ENCODE assay signal across 8 cellular contexts in the genomic region with DNA sequence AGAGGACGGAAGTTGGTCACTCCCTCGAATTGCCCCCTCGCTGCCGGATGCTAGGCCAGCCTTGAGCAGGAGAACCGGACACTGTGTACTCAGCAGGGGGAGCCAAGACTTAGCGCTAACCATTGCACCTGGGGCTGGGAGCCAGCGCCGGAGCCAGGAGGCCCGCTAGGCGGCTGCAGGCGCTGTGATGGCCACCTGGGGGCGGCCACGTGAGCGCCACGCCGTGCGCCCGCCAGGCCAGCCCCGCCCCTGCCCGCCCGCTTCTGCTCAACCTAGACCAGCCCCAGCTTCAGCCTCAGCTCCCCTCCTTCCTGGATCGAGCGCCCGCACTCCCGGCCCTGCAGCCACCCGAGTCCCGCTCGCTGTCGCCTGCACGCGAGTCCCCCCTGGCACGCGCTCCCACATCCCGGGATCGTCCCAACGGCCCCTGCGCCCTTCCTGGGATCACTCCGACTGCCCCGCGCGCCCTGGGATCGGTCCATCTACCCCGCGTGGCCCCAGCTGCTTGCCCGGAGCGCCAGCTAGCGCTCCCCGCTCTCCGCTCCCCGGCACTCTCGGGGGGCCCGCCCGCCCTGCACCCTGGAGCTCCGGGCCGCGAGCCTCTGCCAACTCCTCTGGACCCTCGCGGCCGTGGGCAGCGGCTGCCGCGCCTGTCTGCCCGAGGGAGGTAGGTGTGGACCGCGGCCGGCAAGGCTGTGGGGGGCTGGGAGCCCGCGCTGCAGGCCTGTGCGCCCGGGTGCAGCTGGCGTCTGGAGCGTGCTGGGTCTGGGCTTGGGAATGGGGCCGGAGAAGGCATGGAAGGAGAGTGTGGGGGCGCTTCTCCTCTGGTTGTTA. TPM values are rescaled to one million over a fixed set of nuclear protein-coding genes. Genes with fewer than 3 reads are reported as not detected.
DNase-seq lines count a peak whose midpoint lies in the region; TF ChIP-seq lines count a peak whose summit lies in the region.

A gene (plus strand): TSS at position 266 of the 834 bp plus-strand sequence. CDS start 19,452 bp downstream, outside the sequence.

- H3K4me3 ChIP-seq in HFF-Myc (replicated peaks; ENCODE audit: low read depth, low read length) (peak within 1 kb of the TSS; percentile 63), ovary (peak within 1 kb of the TSS; percentile 93), tibial artery (peak within 1 kb of the TSS; percentile 90 to 95)

- intact Hi-C loops in ovary (cut with DNase I), result loop anchor here in 2 of 4 donors (2.0 to 5.0 kb wide), 2 partner anchors 91 kb away; a partner anchor contains a TSS
- intact Hi-C loops in tibial artery (cut with DNase I; ENCODE audit: low total_unique reads), result loop anchor here (2.0 kb wide), 1 partner anchor 15 kb away; no protein-coding TSS in a partner anchor

- no peaks in the 10 kb centered on the region for H3K9me3 ChIP-seq in ovary
- no peaks in the 10 kb centered on the region for H3K9me3 ChIP-seq in tibial artery

- H3K27me3 Mint-ChIP-seq in activated naive CD8-positive, alpha-beta T cell, result no peaks in the 10 kb centered on the region
- H3K27me3 Mint-ChIP-seq in glutamatergic neuron (ENCODE audit: unreplicated experiment), result peaks cover 10% of the 10 kb centered on the region

- H3K4me3 Mint-ChIP-seq in activated naive CD8-positive, alpha-beta T cell, result peak within 1 kb of the TSS; percentile 98
- H3K4me3 Mint-ChIP-seq in glutamatergic neuron (ENCODE audit: unreplicated experiment), result peak within 1 kb of the TSS; percentile 96

- H3K36me3 Mint-ChIP-seq in activated naive CD8-positive, alpha-beta T cell, result peaks cover 3% of the 10 kb centered on the region
- H3K36me3 Mint-ChIP-seq in glutamatergic neuron (ENCODE audit: unreplicated experiment), result peaks cover 5% of the 10 kb centered on the region

- peak within 1 kb of the TSS; percentile 95 for H3K27ac Mint-ChIP-seq in activated naive CD8-positive, alpha-beta T cell
- H3K27ac Mint-ChIP-seq in glutamatergic neuron (ENCODE audit: unreplicated experiment), result peak within 1 kb of the TSS; percentile 94

- no peaks in the 10 kb centered on the region for H3K9me3 Mint-ChIP-seq in activated naive CD8-positive, alpha-beta T cell (ENCODE audit: low read depth)
- peaks cover 9% of the 10 kb centered on the region for H3K9me3 Mint-ChIP-seq in glutamatergic neuron (ENCODE audit: unreplicated experiment)

- H3K27me3 ChIP-seq in ovary, result no peaks in the 10 kb centered on the region
- no peaks in the 10 kb centered on the region for H3K27me3 ChIP-seq in tibial artery

- TF ChIP-seq CTCF in GM10248 (IDR thresholded peaks at IDR 0.05; ENCODE audit: control extremely low read depth, extremely low read depth, low read depth, missing control alignments) (peak; percentile 87), HFF-Myc (IDR thresholded peaks at IDR 0.05; ENCODE audit: low read depth, low read length, missing control alignments) (peak; percentile 64), glutamatergic neuron (IDR thresholded peaks at IDR 0.05; ENCODE audit: partially characterized antibody, unreplicated experiment) (peak; percentile 85), ovary (IDR thresholded peaks at IDR 0.05) (peak; percentile 66 to 97 (median 93)), tibial artery (IDR thresholded peaks at IDR 0.05) (peak; percentile 92 to 93)

- POLR2A ChIA-PET in GM10248 (lab: Yijun Ruan, JAX), result interaction anchor here (1.9 kb wide), 1 partner anchor 11 kb away, joined by 16 read pairs; no protein-coding TSS in a partner anchor

- TF ChIP-seq POLR2A in ovary (IDR thresholded peaks at IDR 0.05), result peak; percentile 39

- DNase-seq in GM10248 (ENCODE audit: extremely low spot score) (peak; percentile 93), HFF-Myc (ENCODE audit: extremely low read depth, low read depth) (peak; percentile 94), MV-4-11 (lab: John Stamatoyannopoulos, UW) (peak; percentile 92), SKM-1 (lab: John Stamatoyannopoulos, UW; ENCODE audit: unreplicated experiment) (peak; percentile 90), glutamatergic neuron (peak; percentile 93), ovary (peak; percentile 92 to 96 (median 94)), tibial artery (peak; percentile 95 to 98)

- WGBS in ovary, 3 donors, result 0 to 1% (median 0%) methylated on average over 62 to 74 of the region's 74 CpGs

- H3K36me3 ChIP-seq in ovary (no peaks in the 10 kb centered on the region), tibial artery (no peaks in the 10 kb centered on the region)

- H3K4me1 Mint-ChIP-seq in activated naive CD8-positive, alpha-beta T cell (ENCODE audit: low read depth), result peaks cover 41% of the 10 kb centered on the region
- peaks cover 10% of the 10 kb centered on the region for H3K4me1 Mint-ChIP-seq in glutamatergic neuron (ENCODE audit: low read depth, unreplicated experiment)

- CTCF ChIA-PET in GM10248 (lab: Yijun Ruan, JAX), result interaction anchor here (0.9 to 8.0 kb wide), 9 partner anchors 9 to 94 kb away, joined by 3 to 77 read pairs (median 10); a partner anchor contains a TSS

- H3K27ac ChIP-seq in ovary (peak within 1 kb of the TSS; percentile 67 to 79), tibial artery (peak within 1 kb of the TSS; percentile 87 to 89)

- no peak for TF ChIP-seq EP300 in ovary (IDR thresholded peaks at IDR 0.05)

- peaks cover 10% of the 10 kb centered on the region for H3K4me1 ChIP-seq in ovary (ENCODE audit: insufficient read depth)
- H3K4me1 ChIP-seq in tibial artery, result peaks cover 0 to 48% (median 39%) of the 10 kb centered on the region in 4 donors

RNA-seq across cellular contexts. Expression of the gene that starts here (rescaled TPM):
- total RNA-seq in glutamatergic neuron (ENCODE audit: unreplicated experiment) (40.2 TPM), ovary (10 to 100 TPM in 6 of 7 donors, 1 to 10 TPM in 1; 8.1 to 37.6 (median 28.0) TPM)
- 10 to 100 TPM in 1 of 2 donors, 1 to 10 TPM in 1; 8.4 to 18.8 TPM for polyA plus RNA-seq in ovary

Comparison
In these comparisons a context has a peak if more than half of its experiments do, and no peak if none do; other contexts are left out.
1. Peak in every context shown above with its lines: DNase-seq, H3K4me3 ChIP-seq and H3K27ac ChIP-seq.